ENCODE assay signal across 8 cellular contexts in the genomic region with DNA sequence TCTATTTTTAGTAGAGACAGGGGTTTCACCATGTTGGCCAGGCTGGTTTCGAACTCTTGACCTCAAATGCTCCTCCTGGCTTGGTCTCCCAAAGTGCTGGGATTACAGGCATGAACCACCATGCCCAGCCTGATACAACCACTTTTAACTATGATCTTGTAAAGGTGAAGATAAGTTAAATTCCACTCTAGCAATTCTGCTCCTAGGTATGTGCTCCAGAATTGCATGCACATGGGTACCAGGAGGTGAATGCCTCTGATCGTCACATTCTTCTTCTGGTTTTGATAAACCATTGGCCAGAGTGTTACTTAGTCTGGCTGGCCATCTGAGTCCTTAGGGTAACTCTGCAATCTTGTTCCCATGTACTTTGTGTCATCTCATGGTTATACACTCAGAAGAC. TPM values are rescaled to one million over a fixed set of nuclear protein-coding genes. Genes with fewer than 3 reads are reported as not detected.
"Had no signal": no experiment of that assay in that cellular context is flagged by ENCODE, and none has a peak within 500 bp of the region (broad histone marks: within the 10 kb centered on the region; RNA-seq: fewer than 3 reads in every experiment).

No MANE protein-coding gene starts in this region.

- FAIRE-seq: G401.6, GM12878, GM12891, GM12892, GM18507, GM19239 had no signal

- ATAC-seq: GM12878 had no signal

- H3K4me3 ChIP-seq: GM12878 had no signal

- DNase-seq: GDM1, GF-D8 had no signal

RNA-seq across cellular contexts. Expression of a gene that starts 22.3 kb away (rescaled TPM):
- polyA plus RNA-seq: GM12878 had no signal
